13 cellular contexts compared by ENCODE assay signal in genomic region chr9:7216004-7216821, GRCh38.
A peak's percentile ranks its signal among the peaks of the same experiment; 100 is the strongest.
DNase-seq lines count a peak whose midpoint lies in the region; ATAC-seq, FAIRE-seq and TF ChIP-seq lines count a peak whose summit lies in the region.
"Had no signal": no experiment of that assay in that cellular context is flagged by ENCODE, and none has a peak within 500 bp of the region (broad histone marks: within the 10 kb centered on the region; RNA-seq: fewer than 3 reads in every experiment).

No MANE protein-coding gene starts in this region.

- no peak overlapping the region for H3K4me3 ChIP-seq in brain microvascular endothelial cell (ENCODE audit: low read depth, low read length)
- H3K4me3 ChIP-seq: smooth muscle cell had no signal

- DNase-seq in DMS53 (lab: John Stamatoyannopoulos, UW) (peak; percentile 18), DMS53 treated with DMSO at 0.1 percent for 48 hours (lab: John Stamatoyannopoulos, UW; ENCODE audit: unreplicated experiment) (no peak), RCC 7860 (ENCODE audit: low spot score) (peak; percentile 12), brain microvascular endothelial cell (peak; percentile 18), Right ventricle myocardium superior (no peak), NCI-H82 treated with DMSO at 0.1 percent for 48 hours (lab: John Stamatoyannopoulos, UW; ENCODE audit: unreplicated experiment) (no peak), left ventricle myocardium superior (no peak)
- DNase-seq in stimulated activated CD4-positive, alpha-beta T cell treated with anti-CD3 and anti-CD28 coated beads, Interleukin-1b, Interleukin-23, amount 100 ng/mL, for 48 hours: peak; percentile 58
- DNase-seq: activated gamma-delta T cell treated with Interleukin-2 at 50 U/mL for 16 hours, NCI-H2029 treated with DMSO at 0.1 percent for 48 hours had no signal

- intact Hi-C loops in Right ventricle myocardium superior (cut with DNase I) (no loop called here), left ventricle myocardium superior (cut with micrococcal nuclease) (no loop called here)

- in situ Hi-C loops in brain microvascular endothelial cell (cut with HindIII; ENCODE audit: low pct_ligation_motif_present, low sequenced_read_pairs): no loop called here

- no peak for FAIRE-seq in RCC 7860 (lab: Jason Lieb, UNC)
- FAIRE-seq: endothelial cell of umbilical vein had no signal

- ATAC-seq in Right ventricle myocardium superior (ENCODE audit: poor library complexity) (no peak), left ventricle myocardium superior (no peak)

- TF ChIP-seq CTCF in brain microvascular endothelial cell (IDR thresholded peaks at IDR 0.05; ENCODE audit: low read depth, low read length, missing control alignments): no peak

- H3K36me3 ChIP-seq in brain microvascular endothelial cell (replicated peaks): no peaks in the 10 kb centered on the region

- H3K27ac ChIP-seq in brain microvascular endothelial cell: no peak overlapping the region
- H3K27ac ChIP-seq: 22Rv1 had no signal

- H3K27me3 ChIP-seq in brain microvascular endothelial cell (replicated peaks): no peaks in the 10 kb centered on the region

Comparison
In these comparisons a context has a peak if more than half of its experiments do, and no peak if none do; other contexts are left out.
1. DNase-seq: peak in DMS53 (single experiment), RCC 7860 (single experiment), brain microvascular endothelial cell (single experiment) and stimulated activated CD4-positive, alpha-beta T cell treated with anti-CD3 and anti-CD28 coated beads, Interleukin-1b, Interleukin-23, amount 100 ng/mL, for 48 hours (single experiment); none in DMS53 treated with DMSO at 0.1 percent for 48 hours (single experiment), Right ventricle myocardium superior (single experiment), NCI-H82 treated with DMSO at 0.1 percent for 48 hours (single experiment) and left ventricle myocardium superior (single experiment).